ENCODE assay signal across 1 cellular context in the genomic region with DNA sequence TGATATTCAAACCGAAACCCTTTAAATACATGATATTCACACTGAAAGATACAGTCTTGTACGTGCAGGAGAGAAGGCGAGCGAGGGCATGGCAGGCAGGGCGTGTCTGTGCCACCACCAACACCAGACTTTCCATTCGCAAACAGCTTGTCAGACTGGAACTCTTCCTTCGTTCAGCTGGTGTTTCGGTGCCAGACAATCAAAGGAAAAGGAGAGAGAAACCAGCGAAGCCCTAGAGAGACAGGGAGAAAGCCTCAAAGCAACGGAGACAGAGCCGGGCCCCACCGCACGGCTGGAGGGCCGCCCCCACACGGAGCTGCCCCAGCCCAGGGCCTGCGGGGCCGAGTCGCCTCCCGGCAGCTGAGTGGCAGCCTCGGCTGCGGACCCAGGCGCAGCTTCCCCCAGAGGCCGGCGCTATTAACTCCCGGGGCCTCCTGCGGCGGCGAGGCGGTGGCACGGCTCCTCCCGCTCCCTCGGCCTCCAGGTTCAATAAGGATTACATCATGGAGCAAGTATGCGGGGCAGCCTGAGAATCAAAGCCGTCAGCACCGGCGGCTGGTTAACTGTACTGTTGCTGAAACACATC.
TF ChIP-seq lines count a peak whose summit lies in the region.

No MANE protein-coding gene starts in this region.

TF ChIP-seq in HEK293, 187 proteins besides CTCF, POLR2A, EP300 and RAD21 (continued from another document and continues in another):
- TF ChIP-seq, protein P1, sequence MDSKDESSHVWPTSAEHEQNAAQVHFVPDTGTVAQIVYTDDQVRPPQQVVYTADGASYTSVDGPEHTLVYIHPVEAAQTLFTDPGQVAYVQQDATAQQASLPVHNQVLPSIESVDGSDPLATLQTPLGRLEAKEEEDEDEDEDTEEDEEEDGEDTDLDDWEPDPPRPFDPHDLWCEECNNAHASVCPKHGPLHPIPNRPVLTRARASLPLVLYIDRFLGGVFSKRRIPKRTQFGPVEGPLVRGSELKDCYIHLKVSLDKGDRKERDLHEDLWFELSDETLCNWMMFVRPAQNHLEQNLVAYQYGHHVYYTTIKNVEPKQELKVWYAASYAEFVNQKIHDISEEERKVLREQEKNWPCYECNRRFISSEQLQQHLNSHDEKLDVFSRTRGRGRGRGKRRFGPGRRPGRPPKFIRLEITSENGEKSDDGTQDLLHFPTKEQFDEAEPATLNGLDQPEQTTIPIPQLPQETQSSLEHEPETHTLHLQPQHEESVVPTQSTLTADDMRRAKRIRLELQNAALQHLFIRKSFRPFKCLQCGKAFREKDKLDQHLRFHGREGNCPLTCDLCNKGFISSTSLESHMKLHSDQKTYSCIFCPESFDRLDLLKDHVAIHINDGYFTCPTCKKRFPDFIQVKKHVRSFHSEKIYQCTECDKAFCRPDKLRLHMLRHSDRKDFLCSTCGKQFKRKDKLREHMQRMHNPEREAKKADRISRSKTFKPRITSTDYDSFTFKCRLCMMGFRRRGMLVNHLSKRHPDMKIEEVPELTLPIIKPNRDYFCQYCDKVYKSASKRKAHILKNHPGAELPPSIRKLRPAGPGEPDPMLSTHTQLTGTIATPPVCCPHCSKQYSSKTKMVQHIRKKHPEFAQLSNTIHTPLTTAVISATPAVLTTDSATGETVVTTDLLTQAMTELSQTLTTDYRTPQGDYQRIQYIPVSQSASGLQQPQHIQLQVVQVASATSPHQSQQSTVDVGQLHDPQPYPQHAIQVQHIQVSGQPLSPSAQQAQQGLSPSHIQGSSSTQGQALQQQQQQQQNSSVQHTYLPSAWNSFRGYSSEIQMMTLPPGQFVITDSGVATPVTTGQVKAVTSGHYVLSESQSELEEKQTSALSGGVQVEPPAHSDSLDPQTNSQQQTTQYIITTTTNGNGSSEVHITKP (tag by site-specific recombination; IDR thresholded peaks at IDR 0.05): no peak
- 0 out of 2 replicates have a peak, but pooled peaks have one; percentile 41 for TF ChIP-seq ZBTB8A (tag by site-specific recombination; IDR thresholded peaks at IDR 0.05)
- 0 out of 2 replicates have a peak, but pooled peaks have one; percentile 6 for TF ChIP-seq YY2 (tag by site-specific recombination; IDR thresholded peaks at IDR 0.05)
- TF ChIP-seq GFI1B (tag by site-specific recombination; IDR thresholded peaks at IDR 0.05): no peak
- TF ChIP-seq ZNF670 (tag by site-specific recombination; IDR thresholded peaks at IDR 0.05; ENCODE audit: low read depth): no peak
- 0 out of 2 replicates have a peak, but pooled peaks have one; percentile 44 for TF ChIP-seq ZXDB (tag by site-specific recombination; IDR thresholded peaks at IDR 0.05)
- peak; percentile 66; the same call in 1 of the 2 replicates for TF ChIP-seq KLF8 (tag by site-specific recombination; IDR thresholded peaks at IDR 0.05)
- TF ChIP-seq ZNF157 (tag by site-specific recombination; IDR thresholded peaks at IDR 0.05): no peak
- TF ChIP-seq, protein P2, sequence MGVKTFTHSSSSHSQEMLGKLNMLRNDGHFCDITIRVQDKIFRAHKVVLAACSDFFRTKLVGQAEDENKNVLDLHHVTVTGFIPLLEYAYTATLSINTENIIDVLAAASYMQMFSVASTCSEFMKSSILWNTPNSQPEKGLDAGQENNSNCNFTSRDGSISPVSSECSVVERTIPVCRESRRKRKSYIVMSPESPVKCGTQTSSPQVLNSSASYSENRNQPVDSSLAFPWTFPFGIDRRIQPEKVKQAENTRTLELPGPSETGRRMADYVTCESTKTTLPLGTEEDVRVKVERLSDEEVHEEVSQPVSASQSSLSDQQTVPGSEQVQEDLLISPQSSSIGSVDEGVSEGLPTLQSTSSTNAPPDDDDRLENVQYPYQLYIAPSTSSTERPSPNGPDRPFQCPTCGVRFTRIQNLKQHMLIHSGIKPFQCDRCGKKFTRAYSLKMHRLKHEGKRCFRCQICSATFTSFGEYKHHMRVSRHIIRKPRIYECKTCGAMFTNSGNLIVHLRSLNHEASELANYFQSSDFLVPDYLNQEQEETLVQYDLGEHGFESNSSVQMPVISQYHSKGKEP (tag by site-specific recombination; IDR thresholded peaks at IDR 0.05): peak; percentile 58; the same call in 1 of the 2 replicates
- peak; percentile 44 for TF ChIP-seq ZNF341 (tag by site-specific recombination; IDR thresholded peaks at IDR 0.05; ENCODE audit: low read depth)
- TF ChIP-seq ZNF2 (tag by site-specific recombination; IDR thresholded peaks at IDR 0.05): peak; percentile 74; the same call in 1 of the 2 replicates
- no peak for TF ChIP-seq RBAK (tag by site-specific recombination; IDR thresholded peaks at IDR 0.05)
- peak; percentile 72 for TF ChIP-seq ZFHX2 (tag by site-specific recombination; conservative IDR thresholded peaks at IDR 0.05)
- TF ChIP-seq, protein P3, sequence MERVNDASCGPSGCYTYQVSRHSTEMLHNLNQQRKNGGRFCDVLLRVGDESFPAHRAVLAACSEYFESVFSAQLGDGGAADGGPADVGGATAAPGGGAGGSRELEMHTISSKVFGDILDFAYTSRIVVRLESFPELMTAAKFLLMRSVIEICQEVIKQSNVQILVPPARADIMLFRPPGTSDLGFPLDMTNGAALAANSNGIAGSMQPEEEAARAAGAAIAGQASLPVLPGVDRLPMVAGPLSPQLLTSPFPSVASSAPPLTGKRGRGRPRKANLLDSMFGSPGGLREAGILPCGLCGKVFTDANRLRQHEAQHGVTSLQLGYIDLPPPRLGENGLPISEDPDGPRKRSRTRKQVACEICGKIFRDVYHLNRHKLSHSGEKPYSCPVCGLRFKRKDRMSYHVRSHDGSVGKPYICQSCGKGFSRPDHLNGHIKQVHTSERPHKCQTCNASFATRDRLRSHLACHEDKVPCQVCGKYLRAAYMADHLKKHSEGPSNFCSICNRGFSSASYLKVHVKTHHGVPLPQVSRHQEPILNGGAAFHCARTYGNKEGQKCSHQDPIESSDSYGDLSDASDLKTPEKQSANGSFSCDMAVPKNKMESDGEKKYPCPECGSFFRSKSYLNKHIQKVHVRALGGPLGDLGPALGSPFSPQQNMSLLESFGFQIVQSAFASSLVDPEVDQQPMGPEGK (tag by site-specific recombination; IDR thresholded peaks at IDR 0.05): peak; percentile 85
- 0 out of 2 replicates have a peak, but pooled peaks have one; percentile 25 for TF ChIP-seq ZNF610 (tag by site-specific recombination; IDR thresholded peaks at IDR 0.05; ENCODE audit: borderline replicate concordance)
- TF ChIP-seq ZNF561 (tag by site-specific recombination; IDR thresholded peaks at IDR 0.05; ENCODE audit: borderline replicate concordance): peak; percentile 86; the same call in 1 of the 2 replicates
- TF ChIP-seq, protein P4, sequence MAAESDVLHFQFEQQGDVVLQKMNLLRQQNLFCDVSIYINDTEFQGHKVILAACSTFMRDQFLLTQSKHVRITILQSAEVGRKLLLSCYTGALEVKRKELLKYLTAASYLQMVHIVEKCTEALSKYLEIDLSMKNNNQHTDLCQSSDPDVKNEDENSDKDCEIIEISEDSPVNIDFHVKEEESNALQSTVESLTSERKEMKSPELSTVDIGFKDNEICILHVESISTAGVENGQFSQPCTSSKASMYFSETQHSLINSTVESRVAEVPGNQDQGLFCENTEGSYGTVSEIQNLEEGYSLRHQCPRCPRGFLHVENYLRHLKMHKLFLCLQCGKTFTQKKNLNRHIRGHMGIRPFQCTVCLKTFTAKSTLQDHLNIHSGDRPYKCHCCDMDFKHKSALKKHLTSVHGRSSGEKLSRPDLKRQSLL (tag by site-specific recombination; IDR thresholded peaks at IDR 0.05): no peak
- TF ChIP-seq ZIC2 (tag by site-specific recombination; IDR thresholded peaks at IDR 0.05): peak; percentile 95
- no peak for TF ChIP-seq ZNF677 (tag by site-specific recombination; IDR thresholded peaks at IDR 0.05)
- TF ChIP-seq ZNF132 (tag by site-specific recombination; IDR thresholded peaks at IDR 0.05; ENCODE audit: borderline replicate concordance): no peak
- TF ChIP-seq, protein P5, sequence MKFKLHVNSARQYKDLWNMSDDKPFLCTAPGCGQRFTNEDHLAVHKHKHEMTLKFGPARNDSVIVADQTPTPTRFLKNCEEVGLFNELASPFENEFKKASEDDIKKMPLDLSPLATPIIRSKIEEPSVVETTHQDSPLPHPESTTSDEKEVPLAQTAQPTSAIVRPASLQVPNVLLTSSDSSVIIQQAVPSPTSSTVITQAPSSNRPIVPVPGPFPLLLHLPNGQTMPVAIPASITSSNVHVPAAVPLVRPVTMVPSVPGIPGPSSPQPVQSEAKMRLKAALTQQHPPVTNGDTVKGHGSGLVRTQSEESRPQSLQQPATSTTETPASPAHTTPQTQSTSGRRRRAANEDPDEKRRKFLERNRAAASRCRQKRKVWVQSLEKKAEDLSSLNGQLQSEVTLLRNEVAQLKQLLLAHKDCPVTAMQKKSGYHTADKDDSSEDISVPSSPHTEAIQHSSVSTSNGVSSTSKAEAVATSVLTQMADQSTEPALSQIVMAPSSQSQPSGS (tag by site-specific recombination; IDR thresholded peaks at IDR 0.05; ENCODE audit: low read depth): peak; percentile 93
- TF ChIP-seq ZNF394 (tag by site-specific recombination; IDR thresholded peaks at IDR 0.05; ENCODE audit: borderline replicate concordance): peak; percentile 68; the same call in 1 of the 2 replicates
- peak; percentile 39; the same call in 1 of the 2 replicates for TF ChIP-seq ZNF843 (tag by site-specific recombination; IDR thresholded peaks at IDR 0.05)
- TF ChIP-seq KLF9 (tag by site-specific recombination; IDR thresholded peaks at IDR 0.05; ENCODE audit: low read depth): peak; percentile 12; the same call in 1 of the 2 replicates
- TF ChIP-seq, protein P6, sequence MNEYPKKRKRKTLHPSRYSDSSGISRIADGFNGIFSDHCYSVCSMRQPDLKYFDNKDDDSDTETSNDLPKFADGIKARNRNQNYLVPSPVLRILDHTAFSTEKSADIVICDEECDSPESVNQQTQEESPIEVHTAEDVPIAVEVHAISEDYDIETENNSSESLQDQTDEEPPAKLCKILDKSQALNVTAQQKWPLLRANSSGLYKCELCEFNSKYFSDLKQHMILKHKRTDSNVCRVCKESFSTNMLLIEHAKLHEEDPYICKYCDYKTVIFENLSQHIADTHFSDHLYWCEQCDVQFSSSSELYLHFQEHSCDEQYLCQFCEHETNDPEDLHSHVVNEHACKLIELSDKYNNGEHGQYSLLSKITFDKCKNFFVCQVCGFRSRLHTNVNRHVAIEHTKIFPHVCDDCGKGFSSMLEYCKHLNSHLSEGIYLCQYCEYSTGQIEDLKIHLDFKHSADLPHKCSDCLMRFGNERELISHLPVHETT (tag by site-specific recombination; IDR thresholded peaks at IDR 0.05): peak; percentile 20; the same call in 1 of the 2 replicates
- TF ChIP-seq, protein P7, sequence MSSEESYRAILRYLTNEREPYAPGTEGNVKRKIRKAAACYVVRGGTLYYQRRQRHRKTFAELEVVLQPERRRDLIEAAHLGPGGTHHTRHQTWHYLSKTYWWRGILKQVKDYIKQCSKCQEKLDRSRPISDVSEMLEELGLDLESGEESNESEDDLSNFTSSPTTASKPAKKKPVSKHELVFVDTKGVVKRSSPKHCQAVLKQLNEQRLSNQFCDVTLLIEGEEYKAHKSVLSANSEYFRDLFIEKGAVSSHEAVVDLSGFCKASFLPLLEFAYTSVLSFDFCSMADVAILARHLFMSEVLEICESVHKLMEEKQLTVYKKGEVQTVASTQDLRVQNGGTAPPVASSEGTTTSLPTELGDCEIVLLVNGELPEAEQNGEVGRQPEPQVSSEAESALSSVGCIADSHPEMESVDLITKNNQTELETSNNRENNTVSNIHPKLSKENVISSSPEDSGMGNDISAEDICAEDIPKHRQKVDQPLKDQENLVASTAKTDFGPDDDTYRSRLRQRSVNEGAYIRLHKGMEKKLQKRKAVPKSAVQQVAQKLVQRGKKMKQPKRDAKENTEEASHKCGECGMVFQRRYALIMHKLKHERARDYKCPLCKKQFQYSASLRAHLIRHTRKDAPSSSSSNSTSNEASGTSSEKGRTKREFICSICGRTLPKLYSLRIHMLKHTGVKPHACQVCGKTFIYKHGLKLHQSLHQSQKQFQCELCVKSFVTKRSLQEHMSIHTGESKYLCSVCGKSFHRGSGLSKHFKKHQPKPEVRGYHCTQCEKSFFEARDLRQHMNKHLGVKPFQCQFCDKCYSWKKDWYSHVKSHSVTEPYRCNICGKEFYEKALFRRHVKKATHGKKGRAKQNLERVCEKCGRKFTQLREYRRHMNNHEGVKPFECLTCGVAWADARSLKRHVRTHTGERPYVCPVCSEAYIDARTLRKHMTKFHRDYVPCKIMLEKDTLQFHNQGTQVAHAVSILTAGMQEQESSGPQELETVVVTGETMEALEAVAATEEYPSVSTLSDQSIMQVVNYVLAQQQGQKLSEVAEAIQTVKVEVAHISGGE (tag by site-specific recombination; conservative IDR thresholded peaks at IDR 0.05; ENCODE audit: low read depth): peak; percentile 21; the same call in 1 of the 2 replicates
- TF ChIP-seq ZNF660 (tag by site-specific recombination; IDR thresholded peaks at IDR 0.05): peak; percentile 81
- TF ChIP-seq ZEB2 (tag by site-specific recombination; IDR thresholded peaks at IDR 0.05): peak; percentile 89
- TF ChIP-seq ZNF785 (tag by site-specific recombination; IDR thresholded peaks at IDR 0.05): no peak
- TF ChIP-seq MYNN (tag by site-specific recombination; IDR thresholded peaks at IDR 0.05; ENCODE audit: borderline replicate concordance): no peak
- TF ChIP-seq TCF7L2 (IDR thresholded peaks at IDR 0.05; ENCODE audit: borderline replicate concordance, low read depth, low read length): peak; percentile 50; the same call in 1 of the 2 replicates
- peak; percentile 98 for TF ChIP-seq GLIS2 (tag by site-specific recombination; IDR thresholded peaks at IDR 0.05)
- no peak for TF ChIP-seq ZNF23 (tag by site-specific recombination; IDR thresholded peaks at IDR 0.05; ENCODE audit: borderline replicate concordance)
- TF ChIP-seq, protein P8, sequence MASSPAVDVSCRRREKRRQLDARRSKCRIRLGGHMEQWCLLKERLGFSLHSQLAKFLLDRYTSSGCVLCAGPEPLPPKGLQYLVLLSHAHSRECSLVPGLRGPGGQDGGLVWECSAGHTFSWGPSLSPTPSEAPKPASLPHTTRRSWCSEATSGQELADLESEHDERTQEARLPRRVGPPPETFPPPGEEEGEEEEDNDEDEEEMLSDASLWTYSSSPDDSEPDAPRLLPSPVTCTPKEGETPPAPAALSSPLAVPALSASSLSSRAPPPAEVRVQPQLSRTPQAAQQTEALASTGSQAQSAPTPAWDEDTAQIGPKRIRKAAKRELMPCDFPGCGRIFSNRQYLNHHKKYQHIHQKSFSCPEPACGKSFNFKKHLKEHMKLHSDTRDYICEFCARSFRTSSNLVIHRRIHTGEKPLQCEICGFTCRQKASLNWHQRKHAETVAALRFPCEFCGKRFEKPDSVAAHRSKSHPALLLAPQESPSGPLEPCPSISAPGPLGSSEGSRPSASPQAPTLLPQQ (tag by site-specific recombination; IDR thresholded peaks at IDR 0.05): peak; percentile 98
- TF ChIP-seq, protein P9, sequence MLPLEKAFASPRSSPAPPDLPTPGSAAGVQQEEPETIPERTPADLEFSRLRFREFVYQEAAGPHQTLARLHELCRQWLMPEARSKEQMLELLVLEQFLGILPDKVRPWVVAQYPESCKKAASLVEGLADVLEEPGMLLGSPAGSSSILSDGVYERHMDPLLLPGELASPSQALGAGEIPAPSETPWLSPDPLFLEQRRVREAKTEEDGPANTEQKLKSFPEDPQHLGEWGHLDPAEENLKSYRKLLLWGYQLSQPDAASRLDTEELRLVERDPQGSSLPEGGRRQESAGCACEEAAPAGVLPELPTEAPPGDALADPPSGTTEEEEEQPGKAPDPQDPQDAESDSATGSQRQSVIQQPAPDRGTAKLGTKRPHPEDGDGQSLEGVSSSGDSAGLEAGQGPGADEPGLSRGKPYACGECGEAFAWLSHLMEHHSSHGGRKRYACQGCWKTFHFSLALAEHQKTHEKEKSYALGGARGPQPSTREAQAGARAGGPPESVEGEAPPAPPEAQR (tag by site-specific recombination; IDR thresholded peaks at IDR 0.05): no peak
- peak; percentile 63; the same call in 1 of the 2 replicates for TF ChIP-seq BCL11B (tag by site-specific recombination; IDR thresholded peaks at IDR 0.05; ENCODE audit: low read depth)
